Comparison of ENCODE assay signal across 8 cellular contexts in the genomic region with DNA sequence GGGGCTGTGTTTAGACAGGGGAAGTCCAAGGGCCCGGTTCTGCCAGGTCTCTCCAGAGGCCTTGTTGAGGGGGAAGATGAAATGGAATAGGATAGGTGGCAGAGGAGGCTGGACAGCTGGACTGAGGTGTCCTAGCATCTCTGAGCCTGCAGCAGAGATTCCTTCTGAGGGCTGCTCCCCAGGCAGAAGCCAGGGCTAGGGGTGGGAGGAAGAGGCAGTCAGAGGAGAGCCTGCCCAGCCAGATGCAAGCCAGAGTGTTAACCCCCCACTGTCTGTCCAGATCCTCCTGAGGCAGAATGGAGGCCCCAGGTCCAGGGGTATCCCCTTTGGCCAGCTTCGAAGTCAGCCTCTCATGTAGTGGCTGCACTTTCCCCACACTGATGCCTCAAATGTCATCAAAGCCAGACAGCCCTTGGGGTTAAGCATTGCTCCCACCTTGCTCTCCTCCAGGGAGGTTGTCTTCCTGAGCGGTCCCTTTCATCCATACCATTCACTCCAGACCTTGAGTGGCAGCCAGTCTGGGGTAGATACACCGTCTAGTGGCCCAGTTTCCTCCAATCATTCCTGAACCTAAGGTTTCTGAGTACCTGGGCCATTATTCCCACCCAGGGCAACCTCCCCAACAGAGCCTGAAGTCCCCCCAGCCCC. TPM values are rescaled to one million over a fixed set of nuclear protein-coding genes. Genes with fewer than 3 reads are reported as not detected.
A peak's percentile ranks its signal among the peaks of the same experiment; 100 is the strongest.
DNase-seq lines count a peak whose midpoint lies in the region; ATAC-seq and TF ChIP-seq lines count a peak whose summit lies in the region.

No MANE protein-coding gene starts in this region.

- peak overlapping the region; percentile 27 for H3K9ac ChIP-seq in fibroblast of lung (ENCODE audit: insufficient read depth, low read length)

- H3K36me3 ChIP-seq in CD4-positive, alpha-beta memory T cell (ENCODE audit: insufficient read depth, low read length): peaks cover under 1% of the 10 kb centered on the region
- peaks cover 12% of the 10 kb centered on the region for H3K36me3 ChIP-seq in fibroblast of lung (ENCODE audit: control insufficient read depth, insufficient read depth, low read length)

- H3K36me3 Mint-ChIP-seq in CD4-positive, alpha-beta memory T cell: peaks cover 6 to 32% of the 10 kb centered on the region in 2 donors

- H3K9me3 Mint-ChIP-seq in CD4-positive, alpha-beta memory T cell: no peaks in the 10 kb centered on the region

- no peaks in the 10 kb centered on the region for H3K27me3 ChIP-seq in CD4-positive, alpha-beta memory T cell (ENCODE audit: insufficient read depth, low read length)
- H3K27me3 ChIP-seq in fibroblast of lung (ENCODE audit: control insufficient read depth, insufficient read depth, low read length): peaks cover 2% of the 10 kb centered on the region

- peak overlapping the region; percentile 51 to 61 for H3K4me3 ChIP-seq in CD4-positive, alpha-beta memory T cell (ENCODE audit: low read length in 2 of 2)
- H3K4me3 ChIP-seq in fibroblast of lung (replicated peaks in 1 of 4; ENCODE audit: control extremely low read depth in 1 of 4, insufficient read depth in 1 of 4, low read depth in 3 of 4, low read length in 4 of 4): peak overlapping the region; percentile 66 to 95 (median 92)

- CTCF ChIA-PET in CD4-positive, alpha-beta memory T cell (lab: Charles Lee; ENCODE audit: partially characterized antibody): interaction anchor here (1.2 to 8.9 kb wide), 4 partner anchors 115 to 135 kb away, joined by 3 to 64 read pairs (median 14); no protein-coding TSS in a partner anchor

- peak overlapping the region; percentile 83 for H3K4me2 ChIP-seq in fibroblast of lung (ENCODE audit: extremely low read depth, insufficient read depth, low read length)

- H3K9me3 ChIP-seq in CD4-positive, alpha-beta memory T cell (ENCODE audit: control insufficient read depth in 1 of 2, low read length in 2 of 2): no peaks in the 10 kb centered on the region
- no peaks in the 10 kb centered on the region for H3K9me3 ChIP-seq in fibroblast of lung (ENCODE audit: control insufficient read depth, insufficient read depth, low read depth, low read length)

- POLR2A ChIA-PET in CD4-positive, alpha-beta memory T cell (lab: Charles Lee; ENCODE audit: partially characterized antibody): interaction anchor here (0.6 to 3.6 kb wide), 8 partner anchors 8 to 428 kb away, joined by 3 to 23 read pairs (median 4); a partner anchor contains a TSS

- H3K27me3 Mint-ChIP-seq in CD4-positive, alpha-beta memory T cell: peaks cover 0 to 1% of the 10 kb centered on the region in 2 donors

- peak overlapping the region; percentile 81 to 96 (median 93) for H3K27ac Mint-ChIP-seq in CD4-positive, alpha-beta memory T cell

- intact Hi-C loops in CD4-positive, alpha-beta memory T cell (cut with micrococcal nuclease): loop anchor here (5.0 kb wide), 1 partner anchor 270 kb away; no protein-coding TSS in a partner anchor
- intact Hi-C loops in posterior vena cava (cut with DNase I): loop anchor here in 1 of 2 donors (10.0 kb wide), 1 partner anchor 118 kb away; no protein-coding TSS in a partner anchor

- peaks cover 46 to 72% (median 59%) of the 10 kb centered on the region in 4 donors for H3K4me1 Mint-ChIP-seq in CD4-positive, alpha-beta memory T cell

- peak; percentile 15 for ATAC-seq in SK-N-SH treated with all-trans-retinoic acid at 6 μM for 48 hours
- ATAC-seq in GM19324 (IDR thresholded peaks at IDR 0.05; ENCODE audit: low FRiP score, unreplicated experiment): no peak

- no peaks in the 10 kb centered on the region for H4K20me1 ChIP-seq in fibroblast of lung (ENCODE audit: control insufficient read depth, extremely low read depth, insufficient read depth, low read length)

- H3K4me3 Mint-ChIP-seq in CD4-positive, alpha-beta memory T cell: peak overlapping the region; percentile 91 to 96 (median 94)

- peaks cover 67% of the 10 kb centered on the region for H3K4me1 ChIP-seq in CD4-positive, alpha-beta memory T cell (ENCODE audit: insufficient read depth, low read length)
- peaks cover 14% of the 10 kb centered on the region for H3K4me1 ChIP-seq in fibroblast of lung (ENCODE audit: control insufficient read depth, extremely low read depth, insufficient read depth, low read length)

- DNase-seq in CD4-positive, alpha-beta memory T cell: no peak
- DNase-seq in fibroblast of lung (ENCODE audit: low read depth in 2 of 2) (no peak), posterior vena cava (ENCODE audit: low spot score) (peak; percentile 58), UCSD-AML1 (lab: John Stamatoyannopoulos, UW; ENCODE audit: unreplicated experiment) (no peak), Kasumi-1 (lab: John Stamatoyannopoulos, UW) (no peak), NCI-H2081 (lab: John Stamatoyannopoulos, UW) (no peak)

- H2AFZ ChIP-seq in fibroblast of lung (ENCODE audit: low read length): no peak overlapping the region

- peaks cover 49% of the 10 kb centered on the region for H3K79me2 ChIP-seq in fibroblast of lung (ENCODE audit: control insufficient read depth, insufficient read depth, low read length)

- TF ChIP-seq CTCF in fibroblast of lung (conservative IDR thresholded peaks at IDR 0.05 in 1 of 2, IDR thresholded peaks at IDR 0.05 in 1 of 2; ENCODE audit: low read depth in 1 of 2, low read length in 2 of 2): no peak

- H3K27ac ChIP-seq in CD4-positive, alpha-beta memory T cell (ENCODE audit: low read depth, low read length): peak overlapping the region; percentile 37
- no peak overlapping the region for H3K27ac ChIP-seq in fibroblast of lung (ENCODE audit: insufficient read depth, low read length)

TF ChIP-seq in SK-N-SH treated with all-trans-retinoic acid at 6 μM for 48 hours, 23 proteins besides CTCF, POLR2A, EP300 and RAD21 (continues in another document):
- TF ChIP-seq, protein P1, sequence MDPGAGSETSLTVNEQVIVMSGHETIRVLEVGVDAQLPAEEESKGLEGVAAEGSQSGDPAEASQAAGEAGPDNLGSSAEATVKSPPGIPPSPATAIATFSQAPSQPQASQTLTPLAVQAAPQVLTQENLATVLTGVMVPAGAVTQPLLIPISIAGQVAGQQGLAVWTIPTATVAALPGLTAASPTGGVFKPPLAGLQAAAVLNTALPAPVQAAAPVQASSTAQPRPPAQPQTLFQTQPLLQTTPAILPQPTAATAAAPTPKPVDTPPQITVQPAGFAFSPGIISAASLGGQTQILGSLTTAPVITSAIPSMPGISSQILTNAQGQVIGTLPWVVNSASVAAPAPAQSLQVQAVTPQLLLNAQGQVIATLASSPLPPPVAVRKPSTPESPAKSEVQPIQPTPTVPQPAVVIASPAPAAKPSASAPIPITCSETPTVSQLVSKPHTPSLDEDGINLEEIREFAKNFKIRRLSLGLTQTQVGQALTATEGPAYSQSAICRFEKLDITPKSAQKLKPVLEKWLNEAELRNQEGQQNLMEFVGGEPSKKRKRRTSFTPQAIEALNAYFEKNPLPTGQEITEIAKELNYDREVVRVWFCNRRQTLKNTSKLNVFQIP (CRISPR knock-in tag; IDR thresholded peaks at IDR 0.05; ENCODE audit: borderline replicate concordance, low read depth): no peak
- no peak for TF ChIP-seq RARB (CRISPR knock-in tag; IDR thresholded peaks at IDR 0.05)
- no peak for TF ChIP-seq PPARA (CRISPR knock-in tag; IDR thresholded peaks at IDR 0.05; ENCODE audit: borderline replicate concordance)
- TF ChIP-seq ZNF565 (CRISPR knock-in tag; conservative IDR thresholded peaks at IDR 0.05; ENCODE audit: low read depth): no peak
- no peak for TF ChIP-seq SNAI2 (CRISPR knock-in tag; IDR thresholded peaks at IDR 0.05)
- TF ChIP-seq, protein P2, sequence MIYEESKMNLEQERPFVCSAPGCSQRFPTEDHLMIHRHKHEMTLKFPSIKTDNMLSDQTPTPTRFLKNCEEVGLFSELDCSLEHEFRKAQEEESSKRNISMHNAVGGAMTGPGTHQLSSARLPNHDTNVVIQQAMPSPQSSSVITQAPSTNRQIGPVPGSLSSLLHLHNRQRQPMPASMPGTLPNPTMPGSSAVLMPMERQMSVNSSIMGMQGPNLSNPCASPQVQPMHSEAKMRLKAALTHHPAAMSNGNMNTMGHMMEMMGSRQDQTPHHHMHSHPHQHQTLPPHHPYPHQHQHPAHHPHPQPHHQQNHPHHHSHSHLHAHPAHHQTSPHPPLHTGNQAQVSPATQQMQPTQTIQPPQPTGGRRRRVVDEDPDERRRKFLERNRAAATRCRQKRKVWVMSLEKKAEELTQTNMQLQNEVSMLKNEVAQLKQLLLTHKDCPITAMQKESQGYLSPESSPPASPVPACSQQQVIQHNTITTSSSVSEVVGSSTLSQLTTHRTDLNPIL (CRISPR knock-in tag; IDR thresholded peaks at IDR 0.05; ENCODE audit: low read depth): no peak
- no peak for TF ChIP-seq ARNTL (CRISPR knock-in tag; IDR thresholded peaks at IDR 0.05; ENCODE audit: borderline replicate concordance, low read depth)
- no peak for TF ChIP-seq TOX (CRISPR knock-in tag; IDR thresholded peaks at IDR 0.05; ENCODE audit: borderline replicate concordance)
- TF ChIP-seq, protein P3, sequence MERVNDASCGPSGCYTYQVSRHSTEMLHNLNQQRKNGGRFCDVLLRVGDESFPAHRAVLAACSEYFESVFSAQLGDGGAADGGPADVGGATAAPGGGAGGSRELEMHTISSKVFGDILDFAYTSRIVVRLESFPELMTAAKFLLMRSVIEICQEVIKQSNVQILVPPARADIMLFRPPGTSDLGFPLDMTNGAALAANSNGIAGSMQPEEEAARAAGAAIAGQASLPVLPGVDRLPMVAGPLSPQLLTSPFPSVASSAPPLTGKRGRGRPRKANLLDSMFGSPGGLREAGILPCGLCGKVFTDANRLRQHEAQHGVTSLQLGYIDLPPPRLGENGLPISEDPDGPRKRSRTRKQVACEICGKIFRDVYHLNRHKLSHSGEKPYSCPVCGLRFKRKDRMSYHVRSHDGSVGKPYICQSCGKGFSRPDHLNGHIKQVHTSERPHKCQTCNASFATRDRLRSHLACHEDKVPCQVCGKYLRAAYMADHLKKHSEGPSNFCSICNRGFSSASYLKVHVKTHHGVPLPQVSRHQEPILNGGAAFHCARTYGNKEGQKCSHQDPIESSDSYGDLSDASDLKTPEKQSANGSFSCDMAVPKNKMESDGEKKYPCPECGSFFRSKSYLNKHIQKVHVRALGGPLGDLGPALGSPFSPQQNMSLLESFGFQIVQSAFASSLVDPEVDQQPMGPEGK (CRISPR knock-in tag; IDR thresholded peaks at IDR 0.05; ENCODE audit: borderline replicate concordance): no peak
- TF ChIP-seq ISL1 (CRISPR knock-in tag; IDR thresholded peaks at IDR 0.05): no peak
- TF ChIP-seq CSDC2 (CRISPR knock-in tag; IDR thresholded peaks at IDR 0.05): no peak
- TF ChIP-seq TCF4 (CRISPR knock-in tag; IDR thresholded peaks at IDR 0.05; ENCODE audit: borderline replicate concordance): no peak
- no peak for TF ChIP-seq GLIS3 (CRISPR knock-in tag; IDR thresholded peaks at IDR 0.05)
- no peak for TF ChIP-seq ZC3H10 (CRISPR knock-in tag; IDR thresholded peaks at IDR 0.05)
- no peak for TF ChIP-seq ESRRG (CRISPR knock-in tag; IDR thresholded peaks at IDR 0.05)

RNA-seq across cellular contexts. Expression of a gene that starts 1.7 kb away (rescaled TPM):
- total RNA-seq in CD4-positive, alpha-beta memory T cell: 10 to 100 TPM; 10.3 to 13.9 TPM
- 10 to 100 TPM in 1 of 2 donors, 1 to 10 TPM in 1; 5.0 to 12.5 TPM for polyA plus RNA-seq in CD4-positive, alpha-beta memory T cell
- total RNA-seq in fibroblast of lung: 29.0 and 48.9 TPM in 2 replicates
- 28.6 and 40.4 TPM in 2 replicates for polyA plus RNA-seq in fibroblast of lung
- 23.3 and 29.5 TPM in 2 replicates for polyA plus RNA-seq in fibroblast of lung (2012)
- polyA minus RNA-seq in fibroblast of lung (ENCODE audit: low replicate concordance): 36.1 and 52.1 TPM in 2 replicates
- 10 to 100 TPM; 64.1 to 68.7 TPM for total RNA-seq in posterior vena cava
